Comparison of ENCODE assay signal across 6 cellular contexts in genomic region chr7:96970739-96971138, GRCh38. TPM values are rescaled to one million over a fixed set of nuclear protein-coding genes. Genes with fewer than 3 reads are reported as not detected.
"Had no signal": no experiment of that assay in that cellular context is flagged by ENCODE, and none has a peak within 500 bp of the region (broad histone marks: within the 10 kb centered on the region; RNA-seq: fewer than 3 reads in every experiment).

No MANE protein-coding gene starts in this region.

- ATAC-seq: GM23338, K562 had no signal

- H3K9me3 Mint-ChIP-seq: GM23338, H9 had no signal

- H3K4me3 Mint-ChIP-seq: GM23338, H9 had no signal

- H3K4me3 ChIP-seq: GM23338, K562 had no signal

- H3K27ac Mint-ChIP-seq: GM23338, H9 had no signal

- H3K4me1 Mint-ChIP-seq: GM23338, H9 had no signal

- H3K4me2 ChIP-seq: GM23338 had no signal

- H2AFZ ChIP-seq: GM23338 had no signal

- DNase-seq: H9, HCEC 1CT had no signal

RNA-seq across cellular contexts. Expression of gene DLX6, which starts 34.6 kb away (rescaled TPM):
- total RNA-seq: GM23338, H1, HT-29, K562 had no signal
- polyA plus RNA-seq: GM23338, H1, K562 had no signal

RNA-seq across cellular contexts. Expression of gene DLX5, which starts 53.9 kb away (rescaled TPM):
- total RNA-seq: GM23338, H1, HT-29, K562 had no signal
- polyA plus RNA-seq: GM23338, H1, K562 had no signal
